20 cellular contexts compared by ENCODE assay signal in the genomic region with DNA sequence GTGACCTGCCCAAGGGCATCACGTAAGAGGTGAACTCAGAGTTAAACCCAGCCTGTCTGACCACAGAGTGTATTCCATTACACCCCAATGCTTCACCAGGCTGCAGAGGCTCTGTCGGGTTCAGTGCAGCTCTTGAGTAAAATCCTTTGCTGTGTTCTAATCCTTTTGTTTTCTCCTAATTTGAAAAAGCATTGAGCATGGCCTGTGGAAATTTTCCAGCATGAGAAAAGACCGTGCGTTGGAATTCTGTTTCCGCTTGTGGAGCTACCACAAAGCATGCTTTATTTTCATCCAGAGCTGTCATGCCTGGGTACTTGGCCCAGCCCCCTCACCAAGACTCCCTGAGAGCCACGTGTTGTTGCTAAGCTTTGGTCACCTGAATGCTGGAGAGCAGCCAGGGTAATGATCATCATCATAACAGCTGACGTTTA.
DNase-seq lines count a peak whose midpoint lies in the region; ATAC-seq and FAIRE-seq lines count a peak whose summit lies in the region.
"Had no signal": no experiment of that assay in that cellular context is flagged by ENCODE, and none has a peak within 500 bp of the region (broad histone marks: within the 10 kb centered on the region; RNA-seq: fewer than 3 reads in every experiment).

No MANE protein-coding gene starts in this region.

- no peaks in the 10 kb centered on the region for H3K27me3 ChIP-seq in small intestine (ENCODE audit: control insufficient read depth in 2 of 2, insufficient read depth in 2 of 2, low read length in 2 of 2)

- no peaks in the 10 kb centered on the region for H3K9me3 ChIP-seq in small intestine (ENCODE audit: control insufficient read depth, low read depth)
- H3K9me3 ChIP-seq: A549 had no signal

- no peak for ATAC-seq in HG02678 (IDR thresholded peaks at IDR 0.05; ENCODE audit: unreplicated experiment)
- no peak for ATAC-seq in GM18498 (IDR thresholded peaks at IDR 0.05; ENCODE audit: unreplicated experiment)
- ATAC-seq: A549; activated CD8-positive, alpha-beta memory T cell treated with anti-CD3 and anti-CD28 coated beads, Interleukin-2, amount 10 ng/mL, durations not matched to agents 7 days and 5 days; sciatic nerve; stimulated activated effector memory CD8-positive, alpha-beta T cell treated with anti-CD3 and anti-CD28 coated beads, Interleukin-12 subunit alpha, Interleukin-12 subunit beta, amount 100 ng/mL, for 72 hours; T-cell had no signal

- 26 to 39% (median 31%) methylated on average over 7 of the region's 7 CpGs for WGBS in small intestine, 3 donors

- H3K4me3 ChIP-seq in small intestine (ENCODE audit: low read depth in 1 of 2, low read length in 2 of 2): no peak overlapping the region
- H3K4me3 ChIP-seq: A549 had no signal

- H3K36me3 ChIP-seq in small intestine (ENCODE audit: control insufficient read depth in 2 of 2, insufficient read depth in 2 of 2, low read length in 2 of 2): no peaks in the 10 kb centered on the region

- peak in 2 of 3 experiments; percentile 49 to 82 for DNase-seq in NCI-H1417 (lab: John Stamatoyannopoulos, UW)
- DNase-seq in NCI-H1417 treated with DMSO at 0.1 percent for 48 hours (lab: John Stamatoyannopoulos, UW): no peak
- peak; percentile 64 for DNase-seq in astrocyte of the hippocampus (ENCODE audit: low read depth, low spot score)
- peak; percentile 83 for DNase-seq in kidney tubule cell (ENCODE audit: low spot score)
- DNase-seq in small intestine: peak; percentile 47
- no peak for DNase-seq in GM03348 (ENCODE audit: low spot score)
- DNase-seq: activated CD4-positive, CD25-positive, alpha-beta regulatory T cell; activated CD8-positive, alpha-beta memory T cell treated with anti-CD3 and anti-CD28 coated beads, Interleukin-2, amount 10 ng/mL, durations not matched to agents 7 days and 5 days; activated naive CD4-positive, alpha-beta T cell; CD4-positive, alpha-beta memory T cell; NCI-H446; T-cell had no signal

- FAIRE-seq in small intestine (lab: Jason Lieb, UNC): no peak
- FAIRE-seq: A549, G401.6, GM19239, keratinocyte had no signal

- H3K27ac ChIP-seq in small intestine (ENCODE audit: low read depth in 1 of 2, low read length in 1 of 2): no peak overlapping the region
- H3K27ac ChIP-seq: A549 had no signal

- H3K4me1 ChIP-seq in small intestine (ENCODE audit: control insufficient read depth in 2 of 2, insufficient read depth in 1 of 2, low read depth in 1 of 2, low read length in 1 of 2): no peaks in the 10 kb centered on the region
- H3K4me1 ChIP-seq: A549 had no signal

Comparison
In these comparisons a context has a peak if more than half of its experiments do, and no peak if none do; other contexts are left out.
1. DNase-seq: peak in NCI-H1417 (2 of 3), astrocyte of the hippocampus (single experiment), kidney tubule cell (single experiment) and small intestine (single experiment); none in NCI-H1417 treated with DMSO at 0.1 percent for 48 hours (single experiment) and GM03348 (single experiment).